ENCODE assay signal across 1 cellular context in the genomic region with DNA sequence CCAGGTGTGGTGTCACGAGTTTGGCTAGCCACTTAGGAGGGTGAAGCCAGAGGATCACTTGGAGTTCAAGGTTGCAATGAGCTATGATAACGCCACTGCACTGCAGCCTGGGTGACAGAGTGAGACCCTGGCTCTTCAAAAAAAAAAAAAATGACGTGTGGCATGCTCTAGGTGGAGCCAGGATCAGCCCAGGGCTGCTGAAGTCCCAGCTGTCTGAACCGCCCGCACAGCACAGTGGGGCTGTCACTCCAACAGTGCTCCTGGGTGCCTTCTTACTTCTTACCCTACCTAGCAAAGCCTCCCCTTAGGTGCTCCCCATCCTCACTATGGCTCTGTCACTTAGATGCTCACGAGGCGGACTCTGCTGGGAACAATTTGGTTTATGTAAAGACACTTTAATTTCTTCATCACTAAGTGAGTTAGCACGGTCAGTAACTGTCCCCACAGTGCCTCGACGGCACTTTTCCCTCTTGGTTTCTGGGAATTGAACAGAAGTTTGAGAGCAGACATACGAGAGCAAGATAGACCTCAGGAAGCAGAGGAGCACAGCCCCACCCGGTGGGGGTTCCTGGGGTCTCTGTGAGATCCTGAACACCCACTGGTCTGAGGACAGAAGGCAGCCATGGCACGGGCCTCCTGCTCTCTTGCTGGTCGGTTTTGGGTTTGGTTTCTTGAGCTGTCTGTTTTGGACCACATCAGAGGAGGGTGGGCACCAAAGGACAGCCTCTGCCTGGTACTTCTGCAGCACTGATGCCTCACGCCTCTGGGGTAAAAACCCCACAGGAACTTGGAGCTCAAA.
TF ChIP-seq lines count a peak whose summit lies in the region.

No MANE protein-coding gene starts in this region.

TF ChIP-seq in H1, 55 proteins besides CTCF, POLR2A, EP300 and RAD21:
- TF ChIP-seq JUND (IDR thresholded peaks at IDR 0.05; ENCODE audit: low read length) (no peak), NANOG (IDR thresholded peaks at IDR 0.05; ENCODE audit: insufficient read depth, low read depth, low read length, poor library complexity, severe bottlenecking) (no peak), TBP (IDR thresholded peaks at IDR 0.05; ENCODE audit: low read depth, low read length) (no peak), GTF2F1 (IDR thresholded peaks at IDR 0.05; ENCODE audit: borderline replicate concordance, low read depth, low read length) (no peak), RXRA (IDR thresholded peaks at IDR 0.05; ENCODE audit: insufficient read depth, low read depth, low read length) (no peak), ASH2L (IDR thresholded peaks at IDR 0.05; ENCODE audit: low read length) (no peak), JUN (IDR thresholded peaks at IDR 0.05; ENCODE audit: low read depth, low read length) (no peak), EGR1 (IDR thresholded peaks at IDR 0.05; ENCODE audit: borderline replicate concordance, low read depth, low read length) (no peak)
- TF ChIP-seq, protein P1, sequence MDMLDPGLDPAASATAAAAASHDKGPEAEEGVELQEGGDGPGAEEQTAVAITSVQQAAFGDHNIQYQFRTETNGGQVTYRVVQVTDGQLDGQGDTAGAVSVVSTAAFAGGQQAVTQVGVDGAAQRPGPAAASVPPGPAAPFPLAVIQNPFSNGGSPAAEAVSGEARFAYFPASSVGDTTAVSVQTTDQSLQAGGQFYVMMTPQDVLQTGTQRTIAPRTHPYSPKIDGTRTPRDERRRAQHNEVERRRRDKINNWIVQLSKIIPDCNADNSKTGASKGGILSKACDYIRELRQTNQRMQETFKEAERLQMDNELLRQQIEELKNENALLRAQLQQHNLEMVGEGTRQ (IDR thresholded peaks at IDR 0.05; ENCODE audit: low read length), result no peak
- TF ChIP-seq, protein P2, sequence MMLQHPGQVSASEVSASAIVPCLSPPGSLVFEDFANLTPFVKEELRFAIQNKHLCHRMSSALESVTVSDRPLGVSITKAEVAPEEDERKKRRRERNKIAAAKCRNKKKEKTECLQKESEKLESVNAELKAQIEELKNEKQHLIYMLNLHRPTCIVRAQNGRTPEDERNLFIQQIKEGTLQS (IDR thresholded peaks at IDR 0.05; ENCODE audit: insufficient read depth, low read depth, low read length), result no peak
- TF ChIP-seq, protein P3, sequence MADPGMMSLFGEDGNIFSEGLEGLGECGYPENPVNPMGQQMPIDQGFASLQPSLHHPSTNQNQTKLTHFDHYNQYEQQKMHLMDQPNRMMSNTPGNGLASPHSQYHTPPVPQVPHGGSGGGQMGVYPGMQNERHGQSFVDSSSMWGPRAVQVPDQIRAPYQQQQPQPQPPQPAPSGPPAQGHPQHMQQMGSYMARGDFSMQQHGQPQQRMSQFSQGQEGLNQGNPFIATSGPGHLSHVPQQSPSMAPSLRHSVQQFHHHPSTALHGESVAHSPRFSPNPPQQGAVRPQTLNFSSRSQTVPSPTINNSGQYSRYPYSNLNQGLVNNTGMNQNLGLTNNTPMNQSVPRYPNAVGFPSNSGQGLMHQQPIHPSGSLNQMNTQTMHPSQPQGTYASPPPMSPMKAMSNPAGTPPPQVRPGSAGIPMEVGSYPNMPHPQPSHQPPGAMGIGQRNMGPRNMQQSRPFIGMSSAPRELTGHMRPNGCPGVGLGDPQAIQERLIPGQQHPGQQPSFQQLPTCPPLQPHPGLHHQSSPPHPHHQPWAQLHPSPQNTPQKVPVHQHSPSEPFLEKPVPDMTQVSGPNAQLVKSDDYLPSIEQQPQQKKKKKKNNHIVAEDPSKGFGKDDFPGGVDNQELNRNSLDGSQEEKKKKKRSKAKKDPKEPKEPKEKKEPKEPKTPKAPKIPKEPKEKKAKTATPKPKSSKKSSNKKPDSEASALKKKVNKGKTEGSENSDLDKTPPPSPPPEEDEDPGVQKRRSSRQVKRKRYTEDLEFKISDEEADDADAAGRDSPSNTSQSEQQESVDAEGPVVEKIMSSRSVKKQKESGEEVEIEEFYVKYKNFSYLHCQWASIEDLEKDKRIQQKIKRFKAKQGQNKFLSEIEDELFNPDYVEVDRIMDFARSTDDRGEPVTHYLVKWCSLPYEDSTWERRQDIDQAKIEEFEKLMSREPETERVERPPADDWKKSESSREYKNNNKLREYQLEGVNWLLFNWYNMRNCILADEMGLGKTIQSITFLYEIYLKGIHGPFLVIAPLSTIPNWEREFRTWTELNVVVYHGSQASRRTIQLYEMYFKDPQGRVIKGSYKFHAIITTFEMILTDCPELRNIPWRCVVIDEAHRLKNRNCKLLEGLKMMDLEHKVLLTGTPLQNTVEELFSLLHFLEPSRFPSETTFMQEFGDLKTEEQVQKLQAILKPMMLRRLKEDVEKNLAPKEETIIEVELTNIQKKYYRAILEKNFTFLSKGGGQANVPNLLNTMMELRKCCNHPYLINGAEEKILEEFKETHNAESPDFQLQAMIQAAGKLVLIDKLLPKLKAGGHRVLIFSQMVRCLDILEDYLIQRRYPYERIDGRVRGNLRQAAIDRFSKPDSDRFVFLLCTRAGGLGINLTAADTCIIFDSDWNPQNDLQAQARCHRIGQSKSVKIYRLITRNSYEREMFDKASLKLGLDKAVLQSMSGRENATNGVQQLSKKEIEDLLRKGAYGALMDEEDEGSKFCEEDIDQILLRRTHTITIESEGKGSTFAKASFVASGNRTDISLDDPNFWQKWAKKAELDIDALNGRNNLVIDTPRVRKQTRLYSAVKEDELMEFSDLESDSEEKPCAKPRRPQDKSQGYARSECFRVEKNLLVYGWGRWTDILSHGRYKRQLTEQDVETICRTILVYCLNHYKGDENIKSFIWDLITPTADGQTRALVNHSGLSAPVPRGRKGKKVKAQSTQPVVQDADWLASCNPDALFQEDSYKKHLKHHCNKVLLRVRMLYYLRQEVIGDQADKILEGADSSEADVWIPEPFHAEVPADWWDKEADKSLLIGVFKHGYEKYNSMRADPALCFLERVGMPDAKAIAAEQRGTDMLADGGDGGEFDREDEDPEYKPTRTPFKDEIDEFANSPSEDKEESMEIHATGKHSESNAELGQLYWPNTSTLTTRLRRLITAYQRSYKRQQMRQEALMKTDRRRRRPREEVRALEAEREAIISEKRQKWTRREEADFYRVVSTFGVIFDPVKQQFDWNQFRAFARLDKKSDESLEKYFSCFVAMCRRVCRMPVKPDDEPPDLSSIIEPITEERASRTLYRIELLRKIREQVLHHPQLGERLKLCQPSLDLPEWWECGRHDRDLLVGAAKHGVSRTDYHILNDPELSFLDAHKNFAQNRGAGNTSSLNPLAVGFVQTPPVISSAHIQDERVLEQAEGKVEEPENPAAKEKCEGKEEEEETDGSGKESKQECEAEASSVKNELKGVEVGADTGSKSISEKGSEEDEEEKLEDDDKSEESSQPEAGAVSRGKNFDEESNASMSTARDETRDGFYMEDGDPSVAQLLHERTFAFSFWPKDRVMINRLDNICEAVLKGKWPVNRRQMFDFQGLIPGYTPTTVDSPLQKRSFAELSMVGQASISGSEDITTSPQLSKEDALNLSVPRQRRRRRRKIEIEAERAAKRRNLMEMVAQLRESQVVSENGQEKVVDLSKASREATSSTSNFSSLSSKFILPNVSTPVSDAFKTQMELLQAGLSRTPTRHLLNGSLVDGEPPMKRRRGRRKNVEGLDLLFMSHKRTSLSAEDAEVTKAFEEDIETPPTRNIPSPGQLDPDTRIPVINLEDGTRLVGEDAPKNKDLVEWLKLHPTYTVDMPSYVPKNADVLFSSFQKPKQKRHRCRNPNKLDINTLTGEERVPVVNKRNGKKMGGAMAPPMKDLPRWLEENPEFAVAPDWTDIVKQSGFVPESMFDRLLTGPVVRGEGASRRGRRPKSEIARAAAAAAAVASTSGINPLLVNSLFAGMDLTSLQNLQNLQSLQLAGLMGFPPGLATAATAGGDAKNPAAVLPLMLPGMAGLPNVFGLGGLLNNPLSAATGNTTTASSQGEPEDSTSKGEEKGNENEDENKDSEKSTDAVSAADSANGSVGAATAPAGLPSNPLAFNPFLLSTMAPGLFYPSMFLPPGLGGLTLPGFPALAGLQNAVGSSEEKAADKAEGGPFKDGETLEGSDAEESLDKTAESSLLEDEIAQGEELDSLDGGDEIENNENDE (IDR thresholded peaks at IDR 0.05; ENCODE audit: insufficient replicate concordance, low read length), result no peak
TF ChIP-seq in H1: peak in this region for 0.
